ENCODE assay signal across 1 cellular context in the genomic region with DNA sequence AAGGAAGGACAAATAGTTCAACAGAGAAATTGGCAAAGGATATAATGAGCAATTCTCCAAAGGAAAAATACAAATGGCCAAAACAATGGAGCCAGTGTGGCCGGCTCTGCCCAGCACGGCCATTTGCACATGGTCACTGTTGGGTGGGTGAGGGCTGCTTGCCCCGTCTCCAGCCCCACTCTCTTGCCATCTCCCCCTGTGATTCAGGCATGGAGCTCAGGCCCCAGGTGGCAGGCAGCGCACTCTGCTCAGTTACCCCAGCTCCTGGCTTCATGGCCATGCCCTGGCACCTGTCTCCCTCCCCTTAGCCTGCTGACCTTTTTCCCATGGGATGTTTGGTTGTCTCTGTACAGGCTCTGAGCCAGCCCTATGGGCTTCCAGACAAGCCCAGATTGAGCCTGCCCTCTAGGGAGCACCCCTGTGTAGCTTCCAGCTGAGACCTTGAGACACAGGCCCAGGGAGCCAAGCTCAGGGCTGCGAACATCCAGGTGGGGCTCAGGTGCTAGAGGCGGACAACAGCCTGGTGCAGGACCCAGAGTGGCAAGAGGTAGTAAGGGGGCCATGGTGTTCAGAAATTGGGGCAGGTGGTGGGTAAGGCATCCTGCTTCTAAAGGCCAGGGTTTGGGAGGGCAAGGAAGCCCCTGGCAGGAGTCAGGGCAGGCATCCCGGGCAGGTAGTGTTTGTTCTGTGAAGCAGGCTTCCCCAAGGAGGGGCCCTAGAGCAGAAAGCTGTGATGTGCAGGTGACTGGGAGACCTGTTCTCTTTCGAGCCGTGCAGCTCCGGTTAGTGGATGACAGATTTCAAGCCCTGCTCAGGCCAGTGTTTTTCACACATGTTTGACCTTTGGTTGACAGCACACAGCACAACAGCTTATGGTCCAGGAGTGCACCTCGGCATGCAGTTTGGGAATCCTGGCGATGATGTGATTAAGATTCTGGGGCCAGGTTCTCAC.
TF ChIP-seq lines count a peak whose summit lies in the region.

No MANE protein-coding gene starts in this region.

TF ChIP-seq in HepG2, 621 proteins besides CTCF, POLR2A, EP300 and RAD21 (continued from another document):
- TF ChIP-seq THAP9 (CRISPR knock-in tag; IDR thresholded peaks at IDR 0.05; ENCODE audit: borderline replicate concordance): 0 out of 2 replicates have a peak, but pooled peaks have one; percentile 37
- TF ChIP-seq TBX2 (CRISPR knock-in tag; IDR thresholded peaks at IDR 0.05; ENCODE audit: borderline replicate concordance): peak; percentile 57
- no peak for TF ChIP-seq ZMYM2 (CRISPR knock-in tag; IDR thresholded peaks at IDR 0.05)
- TF ChIP-seq SOX6 (IDR thresholded peaks at IDR 0.05): no peak
- peak; percentile 16; the same call in 1 of the 2 replicates for TF ChIP-seq SOX6 (CRISPR knock-in tag; IDR thresholded peaks at IDR 0.05)
- no peak for TF ChIP-seq CHD2 (IDR thresholded peaks at IDR 0.05; ENCODE audit: low read depth, low read length)
- TF ChIP-seq MZF1 (CRISPR knock-in tag; IDR thresholded peaks at IDR 0.05; ENCODE audit: borderline replicate concordance): 0 out of 2 replicates have a peak, but pooled peaks have one; percentile 36
- no peak for TF ChIP-seq RBAK (CRISPR knock-in tag; IDR thresholded peaks at IDR 0.05)
- TF ChIP-seq, protein P1, sequence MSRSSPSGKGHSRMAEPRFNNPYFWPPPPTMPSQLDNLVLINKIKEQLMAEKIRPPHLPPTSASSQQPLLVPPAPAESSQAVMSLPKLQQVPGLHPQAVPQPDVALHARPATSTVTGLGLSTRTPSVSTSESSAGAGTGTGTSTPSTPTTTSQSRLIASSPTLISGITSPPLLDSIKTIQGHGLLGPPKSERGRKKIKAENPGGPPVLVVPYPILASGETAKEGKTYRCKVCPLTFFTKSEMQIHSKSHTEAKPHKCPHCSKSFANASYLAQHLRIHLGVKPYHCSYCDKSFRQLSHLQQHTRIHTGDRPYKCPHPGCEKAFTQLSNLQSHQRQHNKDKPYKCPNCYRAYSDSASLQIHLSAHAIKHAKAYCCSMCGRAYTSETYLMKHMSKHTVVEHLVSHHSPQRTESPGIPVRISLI (CRISPR knock-in tag; IDR thresholded peaks at IDR 0.05; ENCODE audit: borderline replicate concordance): 0 out of 2 replicates have a peak, but pooled peaks have one; percentile 13
- no peak for TF ChIP-seq ZMAT3 (CRISPR knock-in tag; conservative IDR thresholded peaks at IDR 0.05)
- TF ChIP-seq, protein P2, sequence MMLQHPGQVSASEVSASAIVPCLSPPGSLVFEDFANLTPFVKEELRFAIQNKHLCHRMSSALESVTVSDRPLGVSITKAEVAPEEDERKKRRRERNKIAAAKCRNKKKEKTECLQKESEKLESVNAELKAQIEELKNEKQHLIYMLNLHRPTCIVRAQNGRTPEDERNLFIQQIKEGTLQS (CRISPR knock-in tag; IDR thresholded peaks at IDR 0.05): no peak
- peak; percentile 24; the same call in 1 of the 2 replicates for TF ChIP-seq HOXA3 (CRISPR knock-in tag; IDR thresholded peaks at IDR 0.05)
- TF ChIP-seq HOXA9 (CRISPR knock-in tag; IDR thresholded peaks at IDR 0.05; ENCODE audit: borderline replicate concordance): no peak
- TF ChIP-seq HNF4A (CRISPR knock-in tag; IDR thresholded peaks at IDR 0.05): peak; percentile 72
- 0 out of 2 replicates have a peak, but pooled peaks have one; percentile 21 for TF ChIP-seq POLR2G (IDR thresholded peaks at IDR 0.05; ENCODE audit: low read depth, low read length)
- TF ChIP-seq ZFP91 (CRISPR knock-in tag; IDR thresholded peaks at IDR 0.05; ENCODE audit: borderline replicate concordance): peak; percentile 76; the same call in 1 of the 2 replicates
- TF ChIP-seq ETV5 (CRISPR knock-in tag; IDR thresholded peaks at IDR 0.05; ENCODE audit: borderline replicate concordance): no peak
- TF ChIP-seq ZFYVE20 (CRISPR knock-in tag; IDR thresholded peaks at IDR 0.05; ENCODE audit: borderline replicate concordance, low read depth): no peak
- TF ChIP-seq ZNF432 (CRISPR knock-in tag; IDR thresholded peaks at IDR 0.05; ENCODE audit: borderline replicate concordance): no peak
- peak; percentile 64 for TF ChIP-seq NCOR1 (IDR thresholded peaks at IDR 0.05; ENCODE audit: borderline replicate concordance, low read length)
- no peak for TF ChIP-seq ZNF75D (CRISPR knock-in tag; IDR thresholded peaks at IDR 0.05; ENCODE audit: borderline replicate concordance)
- TF ChIP-seq ZNF225 (CRISPR knock-in tag; IDR thresholded peaks at IDR 0.05): peak; percentile 42; the same call in 1 of the 2 replicates
- no peak for TF ChIP-seq ZNF777 (CRISPR knock-in tag; IDR thresholded peaks at IDR 0.05)
- TF ChIP-seq MXI1 (IDR thresholded peaks at IDR 0.05; ENCODE audit: borderline replicate concordance, low read depth, low read length): peak; percentile 38; the same call in 1 of the 3 replicates
